Comparison of ENCODE assay signal across 12 cellular contexts in genomic region chr19:5960005-5961001, GRCh38. TPM values are rescaled to one million over a fixed set of nuclear protein-coding genes. Genes with fewer than 3 reads are reported as not detected.
DNase-seq lines count a peak whose midpoint lies in the region; ATAC-seq and TF ChIP-seq lines count a peak whose summit lies in the region.
"Had no signal": no experiment of that assay in that cellular context is flagged by ENCODE, and none has a peak within 500 bp of the region (broad histone marks: within the 10 kb centered on the region; RNA-seq: fewer than 3 reads in every experiment).

No MANE protein-coding gene starts in this region.

- peaks cover 51 to 95% (median 81%) of the 10 kb centered on the region in 4 donors for H3K4me1 Mint-ChIP-seq in CD4-positive, alpha-beta memory T cell
- peaks cover 94% of the 10 kb centered on the region for H3K4me1 Mint-ChIP-seq in dendritic cell treated with granulocyte-macrophage colony-stimulating factor and Interleukin-4, amounts not matched to agents 40 ng/mL and 50 ng/mL, for 4 days (ENCODE audit: low read depth)
- H3K4me1 Mint-ChIP-seq in natural killer cell treated with Interleukin-12 subunit alpha and Interleukin-12 subunit beta and Interleukin-15 and Interleukin-18, amount 100 ng/mL, for 72 hours (ENCODE audit: low read depth in 2 of 2) = peaks cover 47 to 64% of the 10 kb centered on the region in 2 donors

- intact Hi-C loops in CD4-positive, alpha-beta memory T cell (cut with micrococcal nuclease) = no loop called here
- intact Hi-C loops in dendritic cell treated with granulocyte-macrophage colony-stimulating factor and Interleukin-4, amounts not matched to agents 40 ng/mL and 50 ng/mL, for 4 days (cut with micrococcal nuclease) = no loop called here

- no peaks in the 10 kb centered on the region for H3K27me3 Mint-ChIP-seq in CD4-positive, alpha-beta memory T cell
- no peaks in the 10 kb centered on the region for H3K27me3 Mint-ChIP-seq in dendritic cell treated with granulocyte-macrophage colony-stimulating factor and Interleukin-4, amounts not matched to agents 40 ng/mL and 50 ng/mL, for 4 days
- no peaks in the 10 kb centered on the region for H3K27me3 Mint-ChIP-seq in natural killer cell treated with Interleukin-12 subunit alpha and Interleukin-12 subunit beta and Interleukin-15 and Interleukin-18, amount 100 ng/mL, for 72 hours

- no peak overlapping the region for H3K4me3 ChIP-seq in CD4-positive, alpha-beta memory T cell (ENCODE audit: low read length in 2 of 2)
- H3K4me3 ChIP-seq in brain microvascular endothelial cell (ENCODE audit: low read depth, low read length) = no peak overlapping the region
- H3K4me3 ChIP-seq: psoas muscle, SJCRH30 had no signal

- H3K27me3 ChIP-seq in CD4-positive, alpha-beta memory T cell (ENCODE audit: insufficient read depth, low read length) = no peaks in the 10 kb centered on the region
- no peaks in the 10 kb centered on the region for H3K27me3 ChIP-seq in brain microvascular endothelial cell (replicated peaks)
- H3K27me3 ChIP-seq: foreskin keratinocyte, SJCRH30 had no signal

- peaks cover 96% of the 10 kb centered on the region for H3K4me1 ChIP-seq in CD4-positive, alpha-beta memory T cell (ENCODE audit: insufficient read depth, low read length)
- H3K4me1 ChIP-seq: foreskin keratinocyte had no signal

- ATAC-seq in natural killer cell treated with Interleukin-12 subunit alpha and Interleukin-12 subunit beta and Interleukin-15 and Interleukin-18, amount 100 ng/mL, for 72 hours = no peak
- ATAC-seq in activated CD4-positive, CD25-positive, alpha-beta regulatory T cell treated with anti-CD3 and anti-CD28 coated beads, Interleukin-2, amount 50 U/mL, for 24 hours = no peak
- ATAC-seq: foreskin keratinocyte had no signal

- H3K4me3 Mint-ChIP-seq in CD4-positive, alpha-beta memory T cell = peak overlapping the region; percentile 54 to 88 (median 72)
- peak overlapping the region; percentile 79 for H3K4me3 Mint-ChIP-seq in dendritic cell treated with granulocyte-macrophage colony-stimulating factor and Interleukin-4, amounts not matched to agents 40 ng/mL and 50 ng/mL, for 4 days
- peak overlapping the region; percentile 55 for H3K4me3 Mint-ChIP-seq in natural killer cell treated with Interleukin-12 subunit alpha and Interleukin-12 subunit beta and Interleukin-15 and Interleukin-18, amount 100 ng/mL, for 72 hours

- in situ Hi-C loops in brain microvascular endothelial cell (cut with HindIII; ENCODE audit: low pct_ligation_motif_present, low sequenced_read_pairs) = no loop called here

- no peaks in the 10 kb centered on the region for H3K9me3 ChIP-seq in CD4-positive, alpha-beta memory T cell (ENCODE audit: control insufficient read depth in 1 of 2, low read length in 2 of 2)
- H3K9me3 ChIP-seq: psoas muscle, SJCRH30 had no signal

- DNase-seq in CD4-positive, alpha-beta memory T cell = no peak
- DNase-seq in NCI-H2196 treated with DMSO at 0.1 percent for 48 hours (lab: John Stamatoyannopoulos, UW; ENCODE audit: unreplicated experiment) = peak; percentile 71
- no peak for DNase-seq in natural killer cell treated with Interleukin-12 subunit alpha and Interleukin-12 subunit beta and Interleukin-15 and Interleukin-18, amount 100 ng/mL, for 72 hours (ENCODE audit: low spot score)
- no peak for DNase-seq in brain microvascular endothelial cell
- no peak for DNase-seq in stimulated activated CD8-positive, alpha-beta memory T cell treated with anti-CD3 and anti-CD28 coated beads, Interleukin-4, amount 100 ng/mL, for 48 hours
- DNase-seq in AML-193 (lab: John Stamatoyannopoulos, UW) = no peak
- DNase-seq: foreskin keratinocyte, KG1, SJCRH30 had no signal

- POLR2A ChIA-PET in CD4-positive, alpha-beta memory T cell (lab: Charles Lee; ENCODE audit: partially characterized antibody) = interaction anchor here (0.7 to 6.0 kb wide), 4 partner anchors 10 to 68 kb away, joined by 3 to 104 read pairs (median 60); partner anchors contain the start of genes NDUFA11, RANBP3 and VMAC

- H3K36me3 ChIP-seq in CD4-positive, alpha-beta memory T cell (ENCODE audit: insufficient read depth, low read length) = no peaks in the 10 kb centered on the region
- no peaks in the 10 kb centered on the region for H3K36me3 ChIP-seq in brain microvascular endothelial cell (replicated peaks)

- peaks cover 3 to 22% of the 10 kb centered on the region in 2 donors for H3K36me3 Mint-ChIP-seq in CD4-positive, alpha-beta memory T cell
- peaks cover 49% of the 10 kb centered on the region for H3K36me3 Mint-ChIP-seq in dendritic cell treated with granulocyte-macrophage colony-stimulating factor and Interleukin-4, amounts not matched to agents 40 ng/mL and 50 ng/mL, for 4 days (ENCODE audit: low read depth)
- no peaks in the 10 kb centered on the region for H3K36me3 Mint-ChIP-seq in natural killer cell treated with Interleukin-12 subunit alpha and Interleukin-12 subunit beta and Interleukin-15 and Interleukin-18, amount 100 ng/mL, for 72 hours

- H3K27ac ChIP-seq in CD4-positive, alpha-beta memory T cell (ENCODE audit: low read depth, low read length) = peak overlapping the region; percentile 78
- no peak overlapping the region for H3K27ac ChIP-seq in brain microvascular endothelial cell
- H3K27ac ChIP-seq: foreskin keratinocyte, psoas muscle, SJCRH30 had no signal

- CTCF ChIA-PET in CD4-positive, alpha-beta memory T cell (lab: Charles Lee; ENCODE audit: partially characterized antibody) = interaction anchor here (0.9 to 1.9 kb wide), 5 partner anchors 8 to 62 kb away, joined by 3 to 8 read pairs (median 5); no protein-coding TSS in a partner anchor

- H3K27ac Mint-ChIP-seq in CD4-positive, alpha-beta memory T cell = peak overlapping the region; percentile 89 to 100 (median 99)
- peak overlapping the region; percentile 95 for H3K27ac Mint-ChIP-seq in dendritic cell treated with granulocyte-macrophage colony-stimulating factor and Interleukin-4, amounts not matched to agents 40 ng/mL and 50 ng/mL, for 4 days
- H3K27ac Mint-ChIP-seq in natural killer cell treated with Interleukin-12 subunit alpha and Interleukin-12 subunit beta and Interleukin-15 and Interleukin-18, amount 100 ng/mL, for 72 hours = peak overlapping the region; percentile 57 to 96

- no peaks in the 10 kb centered on the region for H3K9me3 Mint-ChIP-seq in CD4-positive, alpha-beta memory T cell
- H3K9me3 Mint-ChIP-seq in dendritic cell treated with granulocyte-macrophage colony-stimulating factor and Interleukin-4, amounts not matched to agents 40 ng/mL and 50 ng/mL, for 4 days = no peaks in the 10 kb centered on the region
- H3K9me3 Mint-ChIP-seq in natural killer cell treated with Interleukin-12 subunit alpha and Interleukin-12 subunit beta and Interleukin-15 and Interleukin-18, amount 100 ng/mL, for 72 hours = no peaks in the 10 kb centered on the region

- no peak for TF ChIP-seq CTCF in brain microvascular endothelial cell (IDR thresholded peaks at IDR 0.05; ENCODE audit: low read depth, low read length, missing control alignments)

RNA-seq across cellular contexts. Expression of gene RANBP3, which starts 17.6 kb away (rescaled TPM):
- total RNA-seq in CD4-positive, alpha-beta memory T cell = 10 to 100 TPM; 84.1 to 94.9 TPM
- polyA plus RNA-seq in CD4-positive, alpha-beta memory T cell = 10 to 100 TPM in 1 of 2 donors, 1 to 10 TPM in 1; 3.4 to 11.6 TPM
- total RNA-seq in natural killer cell treated with Interleukin-12 subunit alpha and Interleukin-12 subunit beta and Interleukin-15 and Interleukin-18, amount 100 ng/mL, for 72 hours = 100 to 1,000 TPM in 1 of 2 donors, 10 to 100 TPM in 1; 96.5 to 119 TPM

RNA-seq across cellular contexts. Expression of gene CAPS, which starts 46.2 kb away (rescaled TPM):
- total RNA-seq in CD4-positive, alpha-beta memory T cell = 10 to 100 TPM; 65.0 to 68.0 TPM
- polyA plus RNA-seq in CD4-positive, alpha-beta memory T cell = 1 to 10 TPM; 1.7 to 4.3 TPM
- 1 to 10 TPM; 7.6 to 8.6 TPM for total RNA-seq in natural killer cell treated with Interleukin-12 subunit alpha and Interleukin-12 subunit beta and Interleukin-15 and Interleukin-18, amount 100 ng/mL, for 72 hours

RNA-seq across cellular contexts. Expression of gene VMAC, which starts 55.6 kb away (rescaled TPM):
- 10 to 100 TPM; 36.6 to 37.5 TPM for total RNA-seq in CD4-positive, alpha-beta memory T cell
- polyA plus RNA-seq in CD4-positive, alpha-beta memory T cell = 1 to 10 TPM; 5.6 to 6.3 TPM
- total RNA-seq in natural killer cell treated with Interleukin-12 subunit alpha and Interleukin-12 subunit beta and Interleukin-15 and Interleukin-18, amount 100 ng/mL, for 72 hours = 1 to 10 TPM; 4.4 to 6.7 TPM

RNA-seq across cellular contexts. Expression of gene NDUFA11, which starts 56.7 kb away (rescaled TPM):
- total RNA-seq in CD4-positive, alpha-beta memory T cell = 100 to 1,000 TPM; 139 to 153 TPM
- 100 to 1,000 TPM; 330 to 388 TPM for polyA plus RNA-seq in CD4-positive, alpha-beta memory T cell
- 100 to 1,000 TPM; 170 to 189 TPM for total RNA-seq in natural killer cell treated with Interleukin-12 subunit alpha and Interleukin-12 subunit beta and Interleukin-15 and Interleukin-18, amount 100 ng/mL, for 72 hours

Comparison
In these comparisons a context has a peak if more than half of its experiments do, and no peak if none do; other contexts are left out.
1. RNA of gene CAPS, which starts 46.2 kb away (total RNA-seq): 65.0 to 68.0 TPM in CD4-positive, alpha-beta memory T cell; 7.6 to 8.6 TPM in natural killer cell treated with Interleukin-12 subunit alpha and Interleukin-12 subunit beta and Interleukin-15 and Interleukin-18, amount 100 ng/mL, for 72 hours; every median in the first group is over 4 times any median in the second.
2. RNA of gene VMAC, which starts 55.6 kb away (total RNA-seq): 36.6 to 37.5 TPM in CD4-positive, alpha-beta memory T cell; 4.4 to 6.7 TPM in natural killer cell treated with Interleukin-12 subunit alpha and Interleukin-12 subunit beta and Interleukin-15 and Interleukin-18, amount 100 ng/mL, for 72 hours; every median in the first group is over 4 times any median in the second.
3. Peak in every context shown above with its lines, with median percentiles within 50 percentile points of each other: H3K27ac Mint-ChIP-seq and H3K4me3 Mint-ChIP-seq.